In the genomic region with DNA sequence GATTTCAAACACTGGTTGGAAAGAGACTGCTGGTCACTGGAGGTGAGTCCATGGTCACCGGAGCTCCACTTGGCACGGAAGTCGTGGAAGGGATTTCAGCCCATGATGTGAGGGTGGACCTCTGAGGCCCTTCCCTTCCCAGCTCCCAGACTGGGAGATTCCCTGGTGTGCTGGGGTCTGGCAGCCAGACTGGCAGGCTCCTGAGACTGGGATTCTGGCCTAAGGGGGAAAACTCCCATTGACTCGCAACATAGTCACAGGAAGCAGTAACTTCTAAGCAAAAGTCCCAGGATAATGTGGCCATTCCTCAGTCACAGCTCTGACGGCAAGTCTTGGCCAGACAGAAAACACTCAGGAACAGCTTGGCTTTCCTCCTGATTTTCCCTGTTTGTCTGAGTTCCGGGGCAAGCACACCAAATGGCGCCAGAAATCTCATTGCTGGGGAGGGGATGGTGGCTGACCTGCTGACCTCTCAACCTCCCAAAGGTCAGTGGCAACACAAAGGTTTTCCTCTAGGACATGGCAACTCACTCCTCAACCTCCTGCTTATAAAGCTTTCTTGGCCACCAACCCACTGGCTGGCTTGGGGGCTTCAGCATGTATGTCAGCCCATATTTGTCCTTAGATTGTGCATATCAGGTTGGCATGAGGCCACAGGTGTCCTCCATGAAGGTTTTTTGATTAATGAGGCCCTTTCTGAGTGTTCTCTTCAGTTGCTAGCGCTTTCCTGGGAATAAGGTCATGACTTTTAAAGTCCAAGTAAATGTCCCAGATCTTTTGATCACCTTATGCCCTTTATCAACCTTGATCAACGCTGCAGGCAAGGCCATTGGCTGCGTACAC, we compare ENCODE assay signal across 15 cellular contexts.
DNase-seq lines count a peak whose midpoint lies in the region; ATAC-seq, FAIRE-seq and TF ChIP-seq lines count a peak whose summit lies in the region.
"Had no signal": no experiment of that assay in that cellular context is flagged by ENCODE, and none has a peak within 500 bp of the region (broad histone marks: within the 10 kb centered on the region; RNA-seq: fewer than 3 reads in every experiment).

No MANE protein-coding gene starts in this region.

- H3K4me1 Mint-ChIP-seq in MCF 10A (ENCODE audit: insufficient read depth, unreplicated experiment): no peaks in the 10 kb centered on the region
- peaks cover 15% of the 10 kb centered on the region for H3K4me1 Mint-ChIP-seq in activated CD4-positive, alpha-beta T cell treated with anti-CD3 and anti-CD28 coated beads, Interleukin-2, amount 10 ng/mL, durations not matched to agents 24 days and 14 days

- WGBS in mesenchymal stem cell: 86% methylated on average over 10 of the region's 10 CpGs
- 70 to 88% (median 81%) methylated on average over 10 of the region's 10 CpGs for WGBS in small intestine, 3 donors

- H3K18ac ChIP-seq in mesenchymal stem cell (ENCODE audit: low read depth in 1 of 2, low read length in 2 of 2): peak overlapping the region; percentile 44 to 56

- CTCF ChIA-PET in MCF 10A (lab: Yijun Ruan, JAX): interaction anchor here (1.7 kb wide), 1 partner anchor 17 kb away, joined by 4 read pairs; no protein-coding TSS in a partner anchor

- H3K4me1 ChIP-seq in breast epithelium (peaks cover 0 to 7% of the 10 kb centered on the region in 2 donors), mesenchymal stem cell (ENCODE audit: control insufficient read depth, insufficient read depth, low read depth, low read length) (peaks cover 2% of the 10 kb centered on the region), small intestine (ENCODE audit: control insufficient read depth in 2 of 2, insufficient read depth in 1 of 2, low read depth in 1 of 2, low read length in 1 of 2) (peaks cover 5% of the 10 kb centered on the region in 2 donors)

- H3K4me3 ChIP-seq in breast epithelium (no peak overlapping the region), mesenchymal stem cell (ENCODE audit: insufficient read depth in 1 of 2, low read depth in 1 of 2, low read length in 2 of 2) (no peak overlapping the region), small intestine (ENCODE audit: low read depth in 1 of 2, low read length in 2 of 2) (no peak overlapping the region)
- H3K4me3 ChIP-seq: sigmoid colon had no signal

- H3K27ac Mint-ChIP-seq in MCF 10A (ENCODE audit: low read depth, unreplicated experiment): no peak overlapping the region
- H3K27ac Mint-ChIP-seq in activated CD4-positive, alpha-beta T cell treated with anti-CD3 and anti-CD28 coated beads, Interleukin-2, amount 10 ng/mL, durations not matched to agents 24 days and 14 days: no peak overlapping the region
- H3K27ac Mint-ChIP-seq: mesothelial cell of epicardium had no signal

- no peaks in the 10 kb centered on the region for H3K36me3 Mint-ChIP-seq in MCF 10A (ENCODE audit: insufficient read depth, unreplicated experiment)
- no peaks in the 10 kb centered on the region for H3K36me3 Mint-ChIP-seq in activated CD4-positive, alpha-beta T cell treated with anti-CD3 and anti-CD28 coated beads, Interleukin-2, amount 10 ng/mL, durations not matched to agents 24 days and 14 days (ENCODE audit: low read depth)
- H3K36me3 Mint-ChIP-seq: brain had no signal

- H3K9ac ChIP-seq in mesenchymal stem cell (ENCODE audit: low read length): no peak overlapping the region

- H3K9me3 Mint-ChIP-seq in MCF 10A (ENCODE audit: unreplicated experiment): no peaks in the 10 kb centered on the region
- H3K9me3 Mint-ChIP-seq in activated CD4-positive, alpha-beta T cell treated with anti-CD3 and anti-CD28 coated beads, Interleukin-2, amount 10 ng/mL, durations not matched to agents 24 days and 14 days: no peaks in the 10 kb centered on the region
- H3K9me3 Mint-ChIP-seq: brain had no signal

- POLR2A ChIA-PET in MCF 10A (lab: Yijun Ruan, JAX): interaction anchor here (0.7 kb wide), 1 partner anchor 126 kb away, joined by 3 read pairs; no protein-coding TSS in a partner anchor

- H3K27me3 ChIP-seq in breast epithelium (no peaks in the 10 kb centered on the region), mesenchymal stem cell (ENCODE audit: control insufficient read depth in 1 of 2, insufficient read depth in 1 of 2, low read length in 2 of 2) (no peaks in the 10 kb centered on the region), small intestine (ENCODE audit: control insufficient read depth in 2 of 2, insufficient read depth in 2 of 2, low read length in 2 of 2) (no peaks in the 10 kb centered on the region)
- H3K27me3 ChIP-seq: sigmoid colon had no signal

- TF ChIP-seq CTCF in breast epithelium (IDR thresholded peaks at IDR 0.05): no peak
- no peak for TF ChIP-seq CTCF in MCF 10A (IDR thresholded peaks at IDR 0.05; ENCODE audit: unreplicated experiment)

- peak overlapping the region; percentile 13 for H4K8ac ChIP-seq in mesenchymal stem cell (ENCODE audit: low read length)

- H2AK5ac ChIP-seq in mesenchymal stem cell (ENCODE audit: low read length, severe bottlenecking): peak overlapping the region; percentile 41

- no peak overlapping the region for H3K23ac ChIP-seq in mesenchymal stem cell (ENCODE audit: low read length in 2 of 2)

- no TSS peak for BruUV-seq in MCF 10A (replicated peaks; lab: Mats Ljungman, UMichigan)

- H4K91ac ChIP-seq in mesenchymal stem cell (ENCODE audit: low read length): peak overlapping the region; percentile 4

- H2BK15ac ChIP-seq in mesenchymal stem cell (ENCODE audit: low read depth, poor library complexity, severe bottlenecking): peak overlapping the region; percentile 29

- DNase-seq in breast epithelium (ENCODE audit: low spot score in 2 of 2): no peak
- DNase-seq in MCF 10A (ENCODE audit: unreplicated experiment): no peak
- peak; percentile 63 for DNase-seq in mesenchymal stem cell
- DNase-seq in small intestine: no peak
- no peak for DNase-seq in activated CD4-positive, alpha-beta T cell treated with anti-CD3 and anti-CD28 coated beads, Interleukin-2, amount 10 ng/mL, durations not matched to agents 24 days and 14 days
- no peak for DNase-seq in activated naive CD4-positive, alpha-beta T cell treated with anti-CD3 and anti-CD28 coated beads, Interleukin-2, amount 50 U/mL, for 16 hours
- no peak for DNase-seq in GF-D8 (lab: John Stamatoyannopoulos, UW)
- DNase-seq: NCI-H1417, sigmoid colon had no signal

- no peaks in the 10 kb centered on the region for H3K79me1 ChIP-seq in mesenchymal stem cell (replicated peaks; ENCODE audit: low read length, poor library complexity, severe bottlenecking)

- no peak for TF ChIP-seq POLR2A in breast epithelium (IDR thresholded peaks at IDR 0.05)

- H3K36me3 ChIP-seq in breast epithelium: no peaks in the 10 kb centered on the region
- H3K36me3 ChIP-seq in mesenchymal stem cell (ENCODE audit: control insufficient read depth in 1 of 2, insufficient read depth in 2 of 2, low read depth in 1 of 2, low read length in 2 of 2): no peaks in the 10 kb centered on the region
- H3K36me3 ChIP-seq in small intestine (ENCODE audit: control insufficient read depth in 2 of 2, insufficient read depth in 2 of 2, low read length in 2 of 2): no peaks in the 10 kb centered on the region
- H3K36me3 ChIP-seq: sigmoid colon had no signal

- H3K14ac ChIP-seq in mesenchymal stem cell (ENCODE audit: low read length in 2 of 2): no peak overlapping the region

- H3K27ac ChIP-seq in breast epithelium (peak overlapping the region; percentile 24 to 60), mesenchymal stem cell (ENCODE audit: low read length, poor library complexity, severe bottlenecking) (no peak overlapping the region), small intestine (ENCODE audit: low read depth in 1 of 2, low read length in 1 of 2) (peak overlapping the region in 1 of 2 donors; percentile 61)
- H3K27ac ChIP-seq: HL-60 had no signal

- no peak for FAIRE-seq in small intestine (lab: Jason Lieb, UNC)
- FAIRE-seq: A204.1, TTC549 had no signal

- H3K4me2 ChIP-seq in mesenchymal stem cell (ENCODE audit: low read length, poor library complexity, severe bottlenecking): no peak overlapping the region

- peak overlapping the region; percentile 59 to 95 for H2BK12ac ChIP-seq in mesenchymal stem cell (ENCODE audit: low read length in 2 of 2)

- peak; percentile 41 for ATAC-seq in esophagus mucosa

- H3K4ac ChIP-seq in mesenchymal stem cell (ENCODE audit: low read depth in 1 of 2, low read length in 2 of 2): peak overlapping the region in 1 of 2 experiments; percentile 45

- intact Hi-C loops in breast epithelium (cut with DNase I; ENCODE audit: low total_unique reads) (no loop called here), MCF 10A (cut with micrococcal nuclease) (no loop called here)
- intact Hi-C loops in activated CD4-positive, alpha-beta T cell treated with anti-CD3 and anti-CD28 coated beads, Interleukin-2, amount 10 ng/mL, durations not matched to agents 24 days and 14 days (cut with micrococcal nuclease): no loop called here

- no peak overlapping the region for H2BK5ac ChIP-seq in mesenchymal stem cell (ENCODE audit: low read depth, low read length, poor library complexity, severe bottlenecking)

- H2BK120ac ChIP-seq in mesenchymal stem cell (ENCODE audit: low read depth, low read length): no peak overlapping the region

- H3K4me3 Mint-ChIP-seq in MCF 10A (ENCODE audit: unreplicated experiment): no peak overlapping the region
- no peak overlapping the region for H3K4me3 Mint-ChIP-seq in activated CD4-positive, alpha-beta T cell treated with anti-CD3 and anti-CD28 coated beads, Interleukin-2, amount 10 ng/mL, durations not matched to agents 24 days and 14 days
- H3K4me3 Mint-ChIP-seq: brain, mesothelial cell of epicardium had no signal

- H2AFZ ChIP-seq in mesenchymal stem cell (ENCODE audit: low read depth, low read length): no peak overlapping the region

- no peaks in the 10 kb centered on the region for H3K27me3 Mint-ChIP-seq in MCF 10A (ENCODE audit: insufficient read depth, unreplicated experiment)
- H3K27me3 Mint-ChIP-seq in activated CD4-positive, alpha-beta T cell treated with anti-CD3 and anti-CD28 coated beads, Interleukin-2, amount 10 ng/mL, durations not matched to agents 24 days and 14 days: no peaks in the 10 kb centered on the region

- no peaks in the 10 kb centered on the region for H3K9me3 ChIP-seq in breast epithelium
- no peaks in the 10 kb centered on the region for H3K9me3 ChIP-seq in mesenchymal stem cell (ENCODE audit: control insufficient read depth, low read length)
- no peaks in the 10 kb centered on the region for H3K9me3 ChIP-seq in small intestine (ENCODE audit: control insufficient read depth, low read depth)
- H3K9me3 ChIP-seq: sigmoid colon had no signal
